In genomic region chr4:112853662-112854256, GRCh38 we compare ENCODE assay signal across 10 cellular contexts.
DNase-seq lines count a peak whose midpoint lies in the region; ATAC-seq, FAIRE-seq and TF ChIP-seq lines count a peak whose summit lies in the region.
"Had no signal": no experiment of that assay in that cellular context is flagged by ENCODE, and none has a peak within 500 bp of the region (broad histone marks: within the 10 kb centered on the region; RNA-seq: fewer than 3 reads in every experiment).

No MANE protein-coding gene starts in this region.

- peak; percentile 62 for TF ChIP-seq CTCF in LNCAP (IDR thresholded peaks at IDR 0.05)
- TF ChIP-seq CTCF in osteoblast (IDR thresholded peaks at IDR 0.05; ENCODE audit: extremely low read depth, low read depth, low read length), result peak; percentile 57
- TF ChIP-seq CTCF in CD14-positive monocyte (IDR thresholded peaks at IDR 0.05), result no peak

- H3K79me2 ChIP-seq in osteoblast (ENCODE audit: insufficient read depth, low read length), result no peaks in the 10 kb centered on the region

- intact Hi-C loops in CD14-positive monocyte (cut with micrococcal nuclease), result no loop called here

- no peak overlapping the region for H3K4me3 ChIP-seq in osteoblast (ENCODE audit: insufficient read depth, low read length)

- ATAC-seq in HG02938 (IDR thresholded peaks at IDR 0.05; ENCODE audit: unreplicated experiment), result no peak

- H3K9me3 Mint-ChIP-seq in T-helper 2 cell treated with Interferon-gamma antibody and Interleukin-4, amounts not matched to agents 5 μg/mL and 100 μg/mL, for 36 hours, result no peaks in the 10 kb centered on the region
- no peaks in the 10 kb centered on the region for H3K9me3 Mint-ChIP-seq in CD14-positive monocyte

- H3K4me2 ChIP-seq in osteoblast (ENCODE audit: insufficient read depth, low read length), result no peak overlapping the region

- H2AFZ ChIP-seq in osteoblast (ENCODE audit: low read length), result no peak overlapping the region

- H3K4me1 Mint-ChIP-seq in T-helper 2 cell treated with Interferon-gamma antibody and Interleukin-4, amounts not matched to agents 5 μg/mL and 100 μg/mL, for 36 hours (ENCODE audit: low read depth), result no peaks in the 10 kb centered on the region
- H3K4me1 Mint-ChIP-seq in CD14-positive monocyte, result no peaks in the 10 kb centered on the region

- no peaks in the 10 kb centered on the region for H3K9me3 ChIP-seq in osteoblast (ENCODE audit: low read depth, low read length)

- no peak overlapping the region for H3K4me3 Mint-ChIP-seq in T-helper 2 cell treated with Interferon-gamma antibody and Interleukin-4, amounts not matched to agents 5 μg/mL and 100 μg/mL, for 36 hours
- no peak overlapping the region for H3K4me3 Mint-ChIP-seq in CD14-positive monocyte

- no peaks in the 10 kb centered on the region for H4K20me1 ChIP-seq in osteoblast (ENCODE audit: insufficient read depth, low read length)

- H3K27ac ChIP-seq in cingulate gyrus (ENCODE audit: low read depth, low read length), result peak overlapping the region; percentile 76
- no peak overlapping the region for H3K27ac ChIP-seq in osteoblast (ENCODE audit: low read depth, low read length)

- H3K27ac Mint-ChIP-seq in T-helper 2 cell treated with Interferon-gamma antibody and Interleukin-4, amounts not matched to agents 5 μg/mL and 100 μg/mL, for 36 hours, result no peak overlapping the region
- no peak overlapping the region for H3K27ac Mint-ChIP-seq in CD14-positive monocyte

- no peak for DNase-seq in osteoblast (ENCODE audit: insufficient read length, low spot score, missing footprints)
- no peak for DNase-seq in T-helper 2 cell treated with Interferon-gamma antibody and Interleukin-4, amounts not matched to agents 5 μg/mL and 100 μg/mL, for 36 hours (ENCODE audit: low spot score)
- no peak for DNase-seq in HPDE6-E6E7 (ENCODE audit: extremely low spot score)
- DNase-seq in CD14-positive monocyte (ENCODE audit: low spot score), result no peak
- DNase-seq: activated CD8-positive, alpha-beta memory T cell treated with anti-CD3 and anti-CD28 coated beads, Interleukin-2, amount 50 U/mL, for 48 hours; SHP77 treated with DMSO at 0.1 percent for 48 hours had no signal

- H3K36me3 Mint-ChIP-seq in T-helper 2 cell treated with Interferon-gamma antibody and Interleukin-4, amounts not matched to agents 5 μg/mL and 100 μg/mL, for 36 hours (ENCODE audit: low read depth), result no peaks in the 10 kb centered on the region
- H3K36me3 Mint-ChIP-seq in CD14-positive monocyte, result no peaks in the 10 kb centered on the region

- peaks cover 9% of the 10 kb centered on the region for H3K4me1 ChIP-seq in osteoblast (ENCODE audit: insufficient read depth, low read length)

- H3K27me3 ChIP-seq in osteoblast (ENCODE audit: insufficient read depth, low read length), result no peaks in the 10 kb centered on the region

- peaks cover under 1% of the 10 kb centered on the region for H3K27me3 Mint-ChIP-seq in T-helper 2 cell treated with Interferon-gamma antibody and Interleukin-4, amounts not matched to agents 5 μg/mL and 100 μg/mL, for 36 hours (ENCODE audit: low read depth)
- H3K27me3 Mint-ChIP-seq in CD14-positive monocyte (ENCODE audit: low read depth in 3 of 3), result peaks cover 2 to 10% (median 8%) of the 10 kb centered on the region in 3 donors

- no peaks in the 10 kb centered on the region for H3K36me3 ChIP-seq in osteoblast (ENCODE audit: insufficient read depth, low read length)

- peak; percentile 64 for FAIRE-seq in G401.6 (lab: Jason Lieb, UNC)
